In genomic region chr2:85938456-85938855, GRCh38 we compare ENCODE assay signal across 22 cellular contexts.
"Had no signal": no experiment of that assay in that cellular context is flagged by ENCODE, and none has a peak within 500 bp of the region (broad histone marks: within the 10 kb centered on the region; RNA-seq: fewer than 3 reads in every experiment).

No MANE protein-coding gene starts in this region.

- DNase-seq: activated CD4-positive, alpha-beta memory T cell treated with anti-CD3 and anti-CD28 coated beads, Interleukin-2, amount 10 ng/mL, durations not matched to agents 7 days and 5 days; activated CD4-positive, alpha-beta T cell treated with anti-CD3 and anti-CD28 coated beads for 36 hours; activated CD4-positive, alpha-beta T cell treated with anti-CD3 and anti-CD28 coated beads, Interleukin-2, amount 50 U/mL, for 1 hour; activated gamma-delta T cell; activated naive CD4-positive, alpha-beta T cell treated with anti-CD3 and anti-CD28 coated beads for 36 hours; activated T-cell treated with anti-CD3 and anti-CD28 coated beads for 4 hours; activated T-cell treated with anti-CD3 and anti-CD28 coated beads, Interleukin-2, amount 50 U/mL, for 48 hours; brain microvascular endothelial cell; MM.1S; NCI-H1105; NCI-H1436; NCI-H1694 treated with DMSO at 0.1 percent for 48 hours; NCI-H2029 treated with DMSO at 0.1 percent for 48 hours; NCI-H345; NCI-H510A; NCI-H526 treated with DMSO at 0.1 percent for 48 hours; PC-3; SHP77 treated with DMSO at 0.1 percent for 48 hours; T-helper 1 cell; WERI-Rb-1 had no signal

- H3K27ac ChIP-seq: brain microvascular endothelial cell, WERI-Rb-1 had no signal

- ATAC-seq: activated CD4-positive, alpha-beta T cell treated with anti-CD3 and anti-CD28 coated beads for 36 hours; activated T-helper 17 cell treated with anti-CD3 and anti-CD28 coated beads, Interleukin-2, amount 50 U/mL, for 72 hours; PC-3 had no signal

- H3K36me3 ChIP-seq: brain microvascular endothelial cell, WERI-Rb-1 had no signal

- H3K27ac Mint-ChIP-seq: activated CD4-positive, alpha-beta memory T cell treated with anti-CD3 and anti-CD28 coated beads, Interleukin-2, amount 10 ng/mL, durations not matched to agents 7 days and 5 days; activated CD4-positive, alpha-beta T cell treated with anti-CD3 and anti-CD28 coated beads for 36 hours; activated naive CD4-positive, alpha-beta T cell treated with anti-CD3 and anti-CD28 coated beads for 36 hours; activated naive CD8-positive, alpha-beta T cell; activated T-helper 17 cell treated with anti-CD3 and anti-CD28 coated beads, Interleukin-2, amount 50 U/mL, for 72 hours had no signal

- H3K27me3 Mint-ChIP-seq: activated naive CD8-positive, alpha-beta T cell; activated T-helper 17 cell treated with anti-CD3 and anti-CD28 coated beads, Interleukin-2, amount 50 U/mL, for 72 hours had no signal

- H3K27me3 ChIP-seq: brain microvascular endothelial cell had no signal

- H3K4me3 Mint-ChIP-seq: activated CD4-positive, alpha-beta memory T cell treated with anti-CD3 and anti-CD28 coated beads, Interleukin-2, amount 10 ng/mL, durations not matched to agents 7 days and 5 days; activated CD4-positive, alpha-beta T cell treated with anti-CD3 and anti-CD28 coated beads for 36 hours; activated naive CD4-positive, alpha-beta T cell treated with anti-CD3 and anti-CD28 coated beads for 36 hours; activated naive CD8-positive, alpha-beta T cell; activated T-helper 17 cell treated with anti-CD3 and anti-CD28 coated beads, Interleukin-2, amount 50 U/mL, for 72 hours had no signal
